In genomic region chr12:52032431-52032796, GRCh38 we compare ENCODE assay signal across 9 cellular contexts. TPM values are rescaled to one million over a fixed set of nuclear protein-coding genes. Genes with fewer than 3 reads are reported as not detected.
DNase-seq lines count a peak whose midpoint lies in the region; ATAC-seq and TF ChIP-seq lines count a peak whose summit lies in the region.
"Had no signal": no experiment of that assay in that cellular context is flagged by ENCODE, and none has a peak within 500 bp of the region (broad histone marks: within the 10 kb centered on the region; RNA-seq: fewer than 3 reads in every experiment).

No MANE protein-coding gene starts in this region.

- peaks cover 12 to 45% (median 33%) of the 10 kb centered on the region in 4 donors for H3K4me1 Mint-ChIP-seq in naive thymus-derived CD8-positive, alpha-beta T cell

- H3K27me3 Mint-ChIP-seq in naive thymus-derived CD8-positive, alpha-beta T cell, result no peaks in the 10 kb centered on the region

- no peaks in the 10 kb centered on the region for H3K9me3 Mint-ChIP-seq in naive thymus-derived CD8-positive, alpha-beta T cell

- TF ChIP-seq POLR2A in esophagus squamous epithelium (IDR thresholded peaks at IDR 0.05), result no peak

- ATAC-seq in naive thymus-derived CD8-positive, alpha-beta T cell, result peak in 1 of 2 donors; percentile 9
- ATAC-seq in GM21737 (IDR thresholded peaks at IDR 0.05; ENCODE audit: unreplicated experiment) (no peak), GM19023 (IDR thresholded peaks at IDR 0.05; ENCODE audit: unreplicated experiment) (no peak)

- peak overlapping the region; percentile 10 to 99 (median 94) for H3K27ac Mint-ChIP-seq in naive thymus-derived CD8-positive, alpha-beta T cell

- H3K4me3 ChIP-seq in SK-N-MC (peak overlapping the region; percentile 71), esophagus squamous epithelium (peak overlapping the region in 3 of 4 donors; percentile 38 to 63 (median 41))

- peak overlapping the region; percentile 64 to 86 (median 76) for H3K4me3 Mint-ChIP-seq in naive thymus-derived CD8-positive, alpha-beta T cell

- WGBS in esophagus squamous epithelium, 2 donors, result 4% methylated on average over 5 of the region's 5 CpGs

- peak; percentile 19 to 52 for DNase-seq in NCI-H2081 (lab: John Stamatoyannopoulos, UW)
- DNase-seq in NCI-H2081 treated with DMSO at 0.1 percent for 48 hours (lab: John Stamatoyannopoulos, UW), result no peak
- no peak for DNase-seq in SK-N-MC (ENCODE audit: low read depth, low spot score)
- DNase-seq in esophagus squamous epithelium (lab: John Stamatoyannopoulos, UW), result no peak
- no peak for DNase-seq in naive thymus-derived CD8-positive, alpha-beta T cell
- no peak for DNase-seq in SHP77 treated with DMSO at 0.1 percent for 48 hours (lab: John Stamatoyannopoulos, UW)

- H3K27ac ChIP-seq in SK-N-MC (peak overlapping the region; percentile 35; the same call in 1 of the 2 replicates), esophagus squamous epithelium (peak overlapping the region; percentile 71 to 94 (median 87))

- H3K36me3 Mint-ChIP-seq in naive thymus-derived CD8-positive, alpha-beta T cell, result no peaks in the 10 kb centered on the region

- H3K36me3 ChIP-seq in SK-N-MC (ENCODE audit: insufficient read depth, low read length) (no peaks in the 10 kb centered on the region), esophagus squamous epithelium (no peaks in the 10 kb centered on the region)

- POLR2A ChIA-PET in naive thymus-derived CD8-positive, alpha-beta T cell (lab: Charles Lee), result interaction anchor here (1.0 to 2.1 kb wide), 8 partner anchors 9 to 49 kb away, joined by 3 to 14 read pairs (median 7); partner anchors contain the start of genes ATG101 and NR4A1

- H3K9ac ChIP-seq in SK-N-MC (ENCODE audit: insufficient read length), result no peak overlapping the region

- peaks cover 8 to 38% (median 21%) of the 10 kb centered on the region in 3 donors for H3K4me1 ChIP-seq in esophagus squamous epithelium

- TF ChIP-seq CTCF in esophagus squamous epithelium (IDR thresholded peaks at IDR 0.05), result no peak

- intact Hi-C loops in esophagus squamous epithelium (cut with DNase I), result no loop called here

- H3K9me3 ChIP-seq in SK-N-MC (ENCODE audit: low read depth, low read length) (no peaks in the 10 kb centered on the region), esophagus squamous epithelium (no peaks in the 10 kb centered on the region)

- peaks cover 0 to 15% (median 0%) of the 10 kb centered on the region in 4 donors for H3K27me3 ChIP-seq in esophagus squamous epithelium

RNA-seq across cellular contexts. Expression of gene NR4A1, which starts 18.8 kb away (rescaled TPM):
- 10 to 100 TPM in 1 of 4 donors, 1 to 10 TPM in 3; 3.4 to 12.6 (median 5.6) TPM for total RNA-seq in esophagus squamous epithelium
- 1 to 10 TPM; 1.9 to 2.4 TPM for total RNA-seq in naive thymus-derived CD8-positive, alpha-beta T cell
- under 1 TPM; 0.39 to 0.79 (median 0.45) TPM for polyA plus RNA-seq in naive thymus-derived CD8-positive, alpha-beta T cell

RNA-seq across cellular contexts. Expression of gene TAMALIN, which starts 25.7 kb away (rescaled TPM):
- 10 to 100 TPM in 1 of 4 donors, 1 to 10 TPM in 3; 1.7 to 10.7 (median 3.6) TPM for total RNA-seq in esophagus squamous epithelium
- total RNA-seq in naive thymus-derived CD8-positive, alpha-beta T cell, result 10 to 100 TPM; 35.7 to 36.5 TPM
- polyA plus RNA-seq in naive thymus-derived CD8-positive, alpha-beta T cell, result 1 to 10 TPM; 2.0 to 5.2 (median 2.6) TPM

RNA-seq across cellular contexts. Expression of gene ATG101, which starts 37.4 kb away (rescaled TPM):
- total RNA-seq in esophagus squamous epithelium, result 10 to 100 TPM; 36.7 to 54.7 (median 40.4) TPM
- 10 to 100 TPM; 18.0 to 19.4 TPM for total RNA-seq in naive thymus-derived CD8-positive, alpha-beta T cell
- polyA plus RNA-seq in naive thymus-derived CD8-positive, alpha-beta T cell, result 10 to 100 TPM; 17.6 to 28.8 (median 22.2) TPM

RNA-seq across cellular contexts. Expression of gene SMIM41, which starts 47.1 kb away (rescaled TPM):
- 1 to 10 TPM in 2 of 4 donors, under 1 TPM in 1, not detected in 1; 0.50 to 5.7 (median 1.8) TPM for total RNA-seq in esophagus squamous epithelium
- total RNA-seq in naive thymus-derived CD8-positive, alpha-beta T cell, result not detected
- not detected for polyA plus RNA-seq in naive thymus-derived CD8-positive, alpha-beta T cell
- total RNA-seq: Daoy had no signal

Comparison
In these comparisons a context has a peak if more than half of its experiments do, and no peak if none do; other contexts are left out.
1. DNase-seq: peak in NCI-H2081 (2 of 2); none in NCI-H2081 treated with DMSO at 0.1 percent for 48 hours (single experiment), SK-N-MC (single experiment), esophagus squamous epithelium (single experiment), naive thymus-derived CD8-positive, alpha-beta T cell (0 of 10) and SHP77 treated with DMSO at 0.1 percent for 48 hours (single experiment).